Comparison of ENCODE assay signal across 16 cellular contexts in the genomic region with DNA sequence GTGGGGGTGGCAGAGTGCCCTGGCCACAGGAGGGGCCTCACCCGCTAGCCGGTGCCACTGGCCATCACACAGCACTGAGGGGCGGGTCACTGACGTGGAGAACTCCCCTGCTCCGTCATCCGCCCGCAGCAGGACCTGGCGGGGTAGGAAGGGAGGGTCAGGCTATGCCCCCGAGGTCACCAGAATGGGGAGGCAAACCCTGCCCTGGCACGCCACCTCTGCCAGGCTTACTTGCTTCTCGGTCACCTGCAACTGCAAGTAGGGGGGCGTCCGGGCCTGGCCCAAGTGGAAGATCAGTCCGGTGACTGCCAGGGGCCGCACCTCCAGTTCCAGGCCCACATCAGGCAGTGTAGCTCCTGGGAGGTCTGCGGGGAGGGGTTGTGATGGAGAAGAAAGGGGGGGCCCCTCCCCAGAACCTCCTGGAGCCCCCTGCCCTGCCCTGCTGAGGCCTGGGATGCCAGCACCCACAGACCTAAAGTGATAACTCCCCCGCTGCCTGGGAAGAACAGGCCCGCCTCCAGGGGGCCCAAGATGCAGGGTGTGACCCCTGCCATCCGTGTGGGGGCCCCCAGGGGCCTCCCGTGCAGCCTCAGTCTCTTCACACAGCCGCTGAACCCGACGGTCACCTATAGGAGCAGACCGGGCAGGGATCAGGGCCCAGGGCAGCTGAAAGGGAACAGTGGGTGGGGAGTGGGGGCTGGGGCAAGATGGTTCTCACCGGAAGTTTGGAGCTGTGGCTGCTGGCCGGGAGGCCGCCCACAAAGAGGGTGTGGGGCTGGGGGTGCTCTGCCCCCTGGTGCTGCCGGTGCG.
"Had no signal": no experiment of that assay in that cellular context is flagged by ENCODE, and none has a peak within 500 bp of the region (broad histone marks: within the 10 kb centered on the region; RNA-seq: fewer than 3 reads in every experiment).

No MANE protein-coding gene starts in this region.

- H2AFZ ChIP-seq: parathyroid adenoma had no signal

- ATAC-seq: activated T-helper 17 cell treated with anti-CD3 and anti-CD28 coated beads, Interleukin-2, amount 50 U/mL, for 72 hours; T-cell; WTC11 had no signal

- H3K4me1 ChIP-seq: parathyroid adenoma had no signal

- DNase-seq: activated CD4-positive, alpha-beta T cell treated with anti-CD3 and anti-CD28 coated beads, Interleukin-2, amount 10 ng/mL, durations not matched to agents 24 days and 14 days; activated naive CD4-positive, alpha-beta T cell treated with anti-CD3 and anti-CD28 coated beads for 36 hours; stimulated activated CD4-positive, alpha-beta T cell treated with anti-CD3 and anti-CD28 coated beads, Interleukin-2, amount 100 ng/mL, for 24 hours; stimulated activated naive CD4-positive, alpha-beta T cell; T-cell; T1000 had no signal

- H3K9ac ChIP-seq: parathyroid adenoma had no signal

- H3K27ac ChIP-seq: cardiac muscle cell, parathyroid adenoma, right atrium auricular region had no signal

- H3K4me3 ChIP-seq: cardiac muscle cell, right atrium auricular region, upper lobe of left lung had no signal

- H3K9me3 ChIP-seq: right atrium auricular region, upper lobe of left lung had no signal

- H3K27me3 ChIP-seq: cardiac muscle cell, right atrium auricular region, upper lobe of left lung had no signal

- FAIRE-seq: colon, endothelial cell of umbilical vein, frontal cortex, keratinocyte had no signal
